ENCODE assay signal across 16 cellular contexts in genomic region chr1:191498318-191498717, GRCh38.
DNase-seq lines count a peak whose midpoint lies in the region; ATAC-seq, FAIRE-seq and TF ChIP-seq lines count a peak whose summit lies in the region.
"Had no signal": no experiment of that assay in that cellular context is flagged by ENCODE, and none has a peak within 500 bp of the region (broad histone marks: within the 10 kb centered on the region; RNA-seq: fewer than 3 reads in every experiment).

No MANE protein-coding gene starts in this region.

- FAIRE-seq in bronchial epithelial cell (lab: Jason Lieb, UNC) = no peak
- FAIRE-seq: GM12891 had no signal

- H3K4me3 ChIP-seq in bronchial epithelial cell (ENCODE audit: low read depth, low read length) = no peak overlapping the region
- H3K4me3 ChIP-seq: dorsolateral prefrontal cortex, gastrocnemius medialis had no signal

- no peak for ATAC-seq in GM18498 (IDR thresholded peaks at IDR 0.05; ENCODE audit: unreplicated experiment)
- no peak for ATAC-seq in T-cell (replicated peaks in 1 of 4)
- ATAC-seq: gastrocnemius medialis had no signal

- H3K4me3 Mint-ChIP-seq in T-cell = no peak overlapping the region
- H3K4me3 Mint-ChIP-seq: activated CD4-positive, alpha-beta memory T cell treated with anti-CD3 and anti-CD28 coated beads for 36 hours; memory B cell; nephron progenitor cell had no signal

- H3K27me3 ChIP-seq in bronchial epithelial cell (ENCODE audit: control insufficient read depth, insufficient read depth, low read length) = no peaks in the 10 kb centered on the region
- H3K27me3 ChIP-seq: dorsolateral prefrontal cortex, gastrocnemius medialis had no signal

- DNase-seq in HS-5 (ENCODE audit: low read depth) (peak; percentile 42), OCI-M1 (lab: John Stamatoyannopoulos, UW) (peak; percentile 78), bronchial epithelial cell (ENCODE audit: low read depth) (peak; percentile 51), non-pigmented ciliary epithelial cell (ENCODE audit: low read depth) (peak; percentile 27), COLO668 (lab: John Stamatoyannopoulos, UW; ENCODE audit: unreplicated experiment) (no peak), T-cell (no peak)
- DNase-seq: activated CD4-positive, alpha-beta memory T cell treated with anti-CD3 and anti-CD28 coated beads for 36 hours; dorsolateral prefrontal cortex; gastrocnemius medialis; NCI-H2081; nephron progenitor cell; retina; Right ventricle myocardium superior had no signal

- no peak overlapping the region for H3K27ac Mint-ChIP-seq in T-cell
- H3K27ac Mint-ChIP-seq: activated CD4-positive, alpha-beta memory T cell treated with anti-CD3 and anti-CD28 coated beads for 36 hours; memory B cell; nephron progenitor cell had no signal

- peaks cover 0 to 4% (median 3%) of the 10 kb centered on the region in 3 donors for H3K9me3 Mint-ChIP-seq in T-cell
- H3K9me3 Mint-ChIP-seq: activated CD4-positive, alpha-beta memory T cell treated with anti-CD3 and anti-CD28 coated beads for 36 hours; memory B cell; nephron progenitor cell had no signal

- TF ChIP-seq CTCF in bronchial epithelial cell (IDR thresholded peaks at IDR 0.05; ENCODE audit: insufficient read depth, low read length, severe bottlenecking) = no peak

- H3K36me3 ChIP-seq in bronchial epithelial cell (ENCODE audit: control insufficient read depth, insufficient read depth, low read length) = no peaks in the 10 kb centered on the region
- H3K36me3 ChIP-seq: gastrocnemius medialis had no signal

- no peaks in the 10 kb centered on the region for H3K36me3 Mint-ChIP-seq in T-cell
- H3K36me3 Mint-ChIP-seq: activated CD4-positive, alpha-beta memory T cell treated with anti-CD3 and anti-CD28 coated beads for 36 hours; memory B cell had no signal

- no peaks in the 10 kb centered on the region for H3K4me1 Mint-ChIP-seq in T-cell
- H3K4me1 Mint-ChIP-seq: memory B cell, nephron progenitor cell had no signal

- CTCF ChIA-PET in T-cell (lab: Charles Lee) = no interaction called here

- POLR2A ChIA-PET in T-cell (lab: Charles Lee) = no interaction called here

- no peaks in the 10 kb centered on the region for H3K27me3 Mint-ChIP-seq in T-cell
- H3K27me3 Mint-ChIP-seq: activated CD4-positive, alpha-beta memory T cell treated with anti-CD3 and anti-CD28 coated beads for 36 hours; memory B cell had no signal

Comparison
In these comparisons a context has a peak if more than half of its experiments do, and no peak if none do; other contexts are left out.
1. DNase-seq: peak in HS-5 (single experiment), OCI-M1 (single experiment), bronchial epithelial cell (single experiment) and non-pigmented ciliary epithelial cell (single experiment); none in COLO668 (single experiment) and T-cell (0 of 34).